Comparison of ENCODE assay signal across 21 cellular contexts in the genomic region with DNA sequence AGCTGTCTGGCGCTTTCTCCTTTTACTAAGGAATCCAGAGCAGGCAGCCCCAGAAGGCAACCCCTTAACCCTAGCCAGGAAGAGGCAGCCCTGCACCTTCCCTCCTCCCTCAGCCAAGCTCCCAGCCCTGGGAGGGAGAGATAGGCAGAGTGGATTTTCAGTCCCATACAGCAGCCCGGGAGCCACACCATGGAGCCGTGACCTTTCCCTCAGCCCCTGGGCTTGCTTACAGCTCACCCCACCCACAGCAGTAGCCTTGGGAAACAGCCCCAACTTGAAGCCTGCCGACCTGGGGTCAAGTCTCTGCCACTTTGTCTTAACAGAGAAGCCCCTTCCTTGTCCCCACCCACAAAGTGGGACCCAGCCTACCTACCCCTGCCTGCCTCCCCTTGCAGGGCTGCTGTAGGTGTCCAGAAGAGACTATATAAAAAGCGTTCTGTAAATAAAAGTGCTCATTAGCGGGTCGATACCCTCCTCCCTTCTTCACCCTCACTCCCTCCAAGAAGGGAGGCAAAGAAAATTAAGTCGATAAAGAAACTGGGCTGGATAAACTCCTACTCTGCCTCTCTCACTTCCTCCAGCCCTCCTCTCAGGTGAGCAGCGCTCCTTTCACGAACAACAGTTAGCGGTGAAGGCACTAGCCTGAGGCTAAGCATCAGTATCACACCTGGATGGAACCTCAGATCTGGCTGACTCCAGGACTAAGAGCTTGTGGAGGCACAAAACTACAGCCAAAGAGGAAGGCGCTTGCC. TPM values are rescaled to one million over a fixed set of nuclear protein-coding genes. Genes with fewer than 3 reads are reported as not detected.
DNase-seq lines count a peak whose midpoint lies in the region; ATAC-seq and TF ChIP-seq lines count a peak whose summit lies in the region.
"Had no signal": no experiment of that assay in that cellular context is flagged by ENCODE, and none has a peak within 500 bp of the region (broad histone marks: within the 10 kb centered on the region; RNA-seq: fewer than 3 reads in every experiment).

No MANE protein-coding gene starts in this region.

- H3K4me3 ChIP-seq in mucosa of stomach (ENCODE audit: low read length), result no peak overlapping the region
- peak overlapping the region in 1 of 4 donors; percentile 20 for H3K4me3 ChIP-seq in transverse colon
- H3K4me3 ChIP-seq: MG63, SK-N-MC had no signal

- ATAC-seq in natural killer cell treated with Interleukin-12 subunit alpha and Interleukin-12 subunit beta and Interleukin-15 and Interleukin-18, amount 100 ng/mL, for 72 hours, result no peak
- ATAC-seq in natural killer cell (no peak), HG02852 (IDR thresholded peaks at IDR 0.05; ENCODE audit: unreplicated experiment) (no peak)
- no peak for ATAC-seq in effector memory CD8-positive, alpha-beta T cell (replicated peaks)
- ATAC-seq: activated CD8-positive, alpha-beta T cell treated with anti-CD3 and anti-CD28 coated beads, Interleukin-2, amount 10 ng/mL, durations not matched to agents 7 days and 5 days; left lobe of liver; Panc1 had no signal

- TF ChIP-seq POLR2A in transverse colon (IDR thresholded peaks at IDR 0.05), result no peak

- H3K9ac ChIP-seq in mucosa of stomach (ENCODE audit: low read length), result peak overlapping the region; percentile 44

- H3K27me3 ChIP-seq in mucosa of stomach (ENCODE audit: control insufficient read depth, insufficient read depth, low read length) (no peaks in the 10 kb centered on the region), transverse colon (no peaks in the 10 kb centered on the region)
- H3K27me3 ChIP-seq: MG63 had no signal

- no peak overlapping the region for H3K27ac Mint-ChIP-seq in natural killer cell treated with Interleukin-12 subunit alpha and Interleukin-12 subunit beta and Interleukin-15 and Interleukin-18, amount 100 ng/mL, for 72 hours
- H3K27ac Mint-ChIP-seq in natural killer cell, result no peak overlapping the region
- peak overlapping the region; percentile 12 to 61 for H3K27ac Mint-ChIP-seq in effector memory CD8-positive, alpha-beta T cell
- H3K27ac Mint-ChIP-seq: activated B cell treated with CpG ODN at 0.5 μM for 24 hours; activated CD8-positive, alpha-beta T cell treated with anti-CD3 and anti-CD28 coated beads, Interleukin-2, amount 10 ng/mL, durations not matched to agents 7 days and 5 days; activated T-cell treated with anti-CD3 and anti-CD28 coated beads, Interleukin-2, amount 50 U/mL, for 24 hours had no signal

- H3K4me1 Mint-ChIP-seq in natural killer cell treated with Interleukin-12 subunit alpha and Interleukin-12 subunit beta and Interleukin-15 and Interleukin-18, amount 100 ng/mL, for 72 hours (ENCODE audit: low read depth in 2 of 2), result peaks cover 0 to 2% of the 10 kb centered on the region in 2 donors
- peaks cover 0 to 9% of the 10 kb centered on the region in 2 donors for H3K4me1 Mint-ChIP-seq in natural killer cell
- H3K4me1 Mint-ChIP-seq in effector memory CD8-positive, alpha-beta T cell (ENCODE audit: low read depth in 2 of 2), result peaks cover 6 to 7% of the 10 kb centered on the region in 2 donors

- H3K9me3 ChIP-seq in mucosa of stomach (ENCODE audit: control insufficient read depth, low read length), result no peaks in the 10 kb centered on the region
- no peaks in the 10 kb centered on the region for H3K9me3 ChIP-seq in transverse colon
- H3K9me3 ChIP-seq: MG63 had no signal

- no peaks in the 10 kb centered on the region for H3K27me3 Mint-ChIP-seq in natural killer cell treated with Interleukin-12 subunit alpha and Interleukin-12 subunit beta and Interleukin-15 and Interleukin-18, amount 100 ng/mL, for 72 hours
- H3K27me3 Mint-ChIP-seq in natural killer cell (ENCODE audit: low read depth in 2 of 2), result no peaks in the 10 kb centered on the region
- H3K27me3 Mint-ChIP-seq in effector memory CD8-positive, alpha-beta T cell, result peaks cover 5 to 7% of the 10 kb centered on the region in 2 donors
- H3K27me3 Mint-ChIP-seq: activated B cell treated with CpG ODN at 0.5 μM for 24 hours, IgD-negative memory B cell had no signal

- H3K36me3 ChIP-seq in mucosa of stomach (ENCODE audit: control insufficient read depth, insufficient read depth, low read length), result peaks cover 5% of the 10 kb centered on the region
- no peaks in the 10 kb centered on the region for H3K36me3 ChIP-seq in transverse colon
- H3K36me3 ChIP-seq: MG63 had no signal

- no peak overlapping the region for H3K4me3 Mint-ChIP-seq in natural killer cell treated with Interleukin-12 subunit alpha and Interleukin-12 subunit beta and Interleukin-15 and Interleukin-18, amount 100 ng/mL, for 72 hours
- H3K4me3 Mint-ChIP-seq in natural killer cell, result no peak overlapping the region
- H3K4me3 Mint-ChIP-seq in effector memory CD8-positive, alpha-beta T cell, result no peak overlapping the region
- H3K4me3 Mint-ChIP-seq: activated B cell treated with CpG ODN at 0.5 μM for 24 hours; activated CD8-positive, alpha-beta T cell treated with anti-CD3 and anti-CD28 coated beads, Interleukin-2, amount 10 ng/mL, durations not matched to agents 7 days and 5 days; activated T-cell treated with anti-CD3 and anti-CD28 coated beads, Interleukin-2, amount 50 U/mL, for 24 hours; CD14-positive monocyte had no signal

- no peak for TF ChIP-seq EP300 in transverse colon (IDR thresholded peaks at IDR 0.05; ENCODE audit: low read depth)

- 53 to 55% methylated on average over 7 to 12 of the region's 12 CpGs for WGBS in transverse colon (ENCODE audit: low coverage in 1 of 2), 2 donors

- peak; percentile 53 for DNase-seq in natural killer cell treated with Interleukin-12 subunit alpha and Interleukin-12 subunit beta and Interleukin-15 and Interleukin-18, amount 100 ng/mL, for 72 hours (ENCODE audit: low spot score)
- DNase-seq in natural killer cell, result no peak
- DNase-seq in effector memory CD8-positive, alpha-beta T cell, result no peak
- DNase-seq in transverse colon, result peak; percentile 62
- no peak for DNase-seq in OCI-M2 (lab: John Stamatoyannopoulos, UW; ENCODE audit: unreplicated experiment)
- no peak for DNase-seq in central memory CD4-positive, alpha-beta T cell
- DNase-seq: activated B cell treated with CpG ODN at 0.5 μM for 24 hours; activated CD8-positive, alpha-beta T cell treated with anti-CD3 and anti-CD28 coated beads, Interleukin-2, amount 10 ng/mL, durations not matched to agents 7 days and 5 days; activated naive CD4-positive, alpha-beta T cell treated with Interleukin-2 at 50 U/mL for 16 hours; activated T-cell treated with anti-CD3 and anti-CD28 coated beads, Interleukin-2, amount 50 U/mL, for 24 hours; DMS 273 treated with DMSO at 0.1 percent for 48 hours; effector CD8-positive, alpha-beta T cell; MG63; NCI-H1436 had no signal

- no peaks in the 10 kb centered on the region for H3K9me3 Mint-ChIP-seq in natural killer cell treated with Interleukin-12 subunit alpha and Interleukin-12 subunit beta and Interleukin-15 and Interleukin-18, amount 100 ng/mL, for 72 hours
- no peaks in the 10 kb centered on the region for H3K9me3 Mint-ChIP-seq in natural killer cell
- no peaks in the 10 kb centered on the region for H3K9me3 Mint-ChIP-seq in effector memory CD8-positive, alpha-beta T cell
- H3K9me3 Mint-ChIP-seq: activated B cell treated with CpG ODN at 0.5 μM for 24 hours; activated T-cell treated with anti-CD3 and anti-CD28 coated beads, Interleukin-2, amount 50 U/mL, for 24 hours; IgD-negative memory B cell had no signal

- TF ChIP-seq CTCF in natural killer cell (IDR thresholded peaks at IDR 0.05) (no peak), transverse colon (IDR thresholded peaks at IDR 0.05) (no peak)

- H3K36me3 Mint-ChIP-seq in natural killer cell treated with Interleukin-12 subunit alpha and Interleukin-12 subunit beta and Interleukin-15 and Interleukin-18, amount 100 ng/mL, for 72 hours, result no peaks in the 10 kb centered on the region
- no peaks in the 10 kb centered on the region for H3K36me3 Mint-ChIP-seq in natural killer cell
- no peaks in the 10 kb centered on the region for H3K36me3 Mint-ChIP-seq in effector memory CD8-positive, alpha-beta T cell (ENCODE audit: insufficient read depth)

- H3K4me1 ChIP-seq in mucosa of stomach (ENCODE audit: control insufficient read depth, insufficient read depth, low read length) (peaks cover 78% of the 10 kb centered on the region), transverse colon (peaks cover 26 to 72% (median 62%) of the 10 kb centered on the region in 4 donors)

- H3K27ac ChIP-seq in transverse colon, result peak overlapping the region; percentile 92 to 99 (median 99)
- H3K27ac ChIP-seq: SK-N-MC had no signal

- in situ Hi-C loops in transverse colon (cut with MboI; ENCODE audit: low pct_ligation_motif_present in 1 of 4, low pct_unique_long_range_greater_than_20kb in 1 of 4, low sequenced_read_pairs in 3 of 4), result no loop called here

- intact Hi-C loops in natural killer cell (cut with micrococcal nuclease), result no loop called here
- intact Hi-C loops in transverse colon (cut with DNase I; ENCODE audit: low total_unique reads), result no loop called here

RNA-seq across cellular contexts. Expression of gene TST, which starts 4.2 kb away (rescaled TPM):
- total RNA-seq in natural killer cell treated with Interleukin-12 subunit alpha and Interleukin-12 subunit beta and Interleukin-15 and Interleukin-18, amount 100 ng/mL, for 72 hours, result 10 to 100 TPM; 12.2 to 17.9 TPM
- total RNA-seq in natural killer cell, result 1 to 10 TPM; 3.1 to 4.9 (median 4.3) TPM
- total RNA-seq in transverse colon, result 100 to 1,000 TPM; 246 to 719 (median 557) TPM

RNA-seq across cellular contexts. Expression of gene MPST, which starts 4.5 kb away (rescaled TPM):
- 10 to 100 TPM; 27.6 to 51.1 TPM for total RNA-seq in natural killer cell treated with Interleukin-12 subunit alpha and Interleukin-12 subunit beta and Interleukin-15 and Interleukin-18, amount 100 ng/mL, for 72 hours
- total RNA-seq in natural killer cell (10 to 100 TPM; 21.4 to 23.9 (median 22.9) TPM), transverse colon (100 to 1,000 TPM; 407 to 964 (median 541) TPM)

RNA-seq across cellular contexts. Expression of gene KCTD17, which starts 36.5 kb away (rescaled TPM):
- 10 to 100 TPM; 30.5 to 43.8 TPM for total RNA-seq in natural killer cell treated with Interleukin-12 subunit alpha and Interleukin-12 subunit beta and Interleukin-15 and Interleukin-18, amount 100 ng/mL, for 72 hours
- total RNA-seq in natural killer cell, result 10 to 100 TPM; 21.3 to 29.4 (median 22.9) TPM
- 10 to 100 TPM; 11.2 to 61.3 (median 35.1) TPM for total RNA-seq in transverse colon

Comparison
In these comparisons a context has a peak if more than half of its experiments do, and no peak if none do; other contexts are left out.
1. DNase-seq: peak in natural killer cell treated with Interleukin-12 subunit alpha and Interleukin-12 subunit beta and Interleukin-15 and Interleukin-18, amount 100 ng/mL, for 72 hours (single experiment) and transverse colon (single experiment); none in natural killer cell (single experiment), effector memory CD8-positive, alpha-beta T cell (0 of 3), OCI-M2 (single experiment) and central memory CD4-positive, alpha-beta T cell (single experiment).
2. H3K27ac Mint-ChIP-seq: peak in effector memory CD8-positive, alpha-beta T cell (2 of 2); none in natural killer cell treated with Interleukin-12 subunit alpha and Interleukin-12 subunit beta and Interleukin-15 and Interleukin-18, amount 100 ng/mL, for 72 hours (0 of 2) and natural killer cell (0 of 2).
3. RNA of gene TST, which starts 4.2 kb away (total RNA-seq): 246 to 719 TPM in transverse colon; 12.2 to 17.9 TPM in natural killer cell treated with Interleukin-12 subunit alpha and Interleukin-12 subunit beta and Interleukin-15 and Interleukin-18, amount 100 ng/mL, for 72 hours and 3.1 to 4.9 TPM in natural killer cell; every median in the first group is over 10 times any median in the second.
4. RNA of gene MPST, which starts 4.5 kb away (total RNA-seq): 407 to 964 TPM in transverse colon; 27.6 to 51.1 TPM in natural killer cell treated with Interleukin-12 subunit alpha and Interleukin-12 subunit beta and Interleukin-15 and Interleukin-18, amount 100 ng/mL, for 72 hours and 21.4 to 23.9 TPM in natural killer cell; every median in the first group is over 4 times any median in the second.